ENCODE assay signal across 1 cellular context in genomic region chr12:64522807-64523206, GRCh38.
TF ChIP-seq lines count a peak whose summit lies in the region.

No MANE protein-coding gene starts in this region.

TF ChIP-seq in GM23338, 12 proteins besides CTCF, POLR2A, EP300 and RAD21 (continued from another document):
- TF ChIP-seq REST (IDR thresholded peaks at IDR 0.05; ENCODE audit: unreplicated experiment) (no peak), NANOG (IDR thresholded peaks at IDR 0.05; ENCODE audit: borderline replicate concordance) (no peak)
